ENCODE assay signal across 1 cellular context in the genomic region with DNA sequence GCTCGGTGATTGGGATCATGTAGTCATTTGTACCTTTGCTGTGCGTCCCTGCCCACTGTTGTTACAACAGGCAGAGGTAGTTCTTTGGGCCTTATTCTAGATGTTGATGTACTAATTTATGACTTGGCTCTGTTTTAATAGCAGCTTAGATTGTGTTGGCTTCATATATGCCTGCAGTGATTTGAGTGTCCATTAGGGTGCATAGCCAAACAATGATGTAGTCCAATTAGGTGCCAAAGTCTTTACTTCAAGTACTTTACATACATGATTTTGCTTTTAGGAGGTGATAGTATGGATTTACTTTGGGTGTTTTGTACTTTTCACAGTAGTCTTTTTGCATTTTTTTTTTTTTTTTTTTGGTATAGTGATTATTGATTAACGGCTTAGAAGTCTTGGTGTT.
TF ChIP-seq lines count a peak whose summit lies in the region.

No MANE protein-coding gene starts in this region.

TF ChIP-seq in HEK293, 187 proteins besides CTCF, POLR2A, EP300 and RAD21 (continued from another document and continues in another):
- TF ChIP-seq, protein P1, sequence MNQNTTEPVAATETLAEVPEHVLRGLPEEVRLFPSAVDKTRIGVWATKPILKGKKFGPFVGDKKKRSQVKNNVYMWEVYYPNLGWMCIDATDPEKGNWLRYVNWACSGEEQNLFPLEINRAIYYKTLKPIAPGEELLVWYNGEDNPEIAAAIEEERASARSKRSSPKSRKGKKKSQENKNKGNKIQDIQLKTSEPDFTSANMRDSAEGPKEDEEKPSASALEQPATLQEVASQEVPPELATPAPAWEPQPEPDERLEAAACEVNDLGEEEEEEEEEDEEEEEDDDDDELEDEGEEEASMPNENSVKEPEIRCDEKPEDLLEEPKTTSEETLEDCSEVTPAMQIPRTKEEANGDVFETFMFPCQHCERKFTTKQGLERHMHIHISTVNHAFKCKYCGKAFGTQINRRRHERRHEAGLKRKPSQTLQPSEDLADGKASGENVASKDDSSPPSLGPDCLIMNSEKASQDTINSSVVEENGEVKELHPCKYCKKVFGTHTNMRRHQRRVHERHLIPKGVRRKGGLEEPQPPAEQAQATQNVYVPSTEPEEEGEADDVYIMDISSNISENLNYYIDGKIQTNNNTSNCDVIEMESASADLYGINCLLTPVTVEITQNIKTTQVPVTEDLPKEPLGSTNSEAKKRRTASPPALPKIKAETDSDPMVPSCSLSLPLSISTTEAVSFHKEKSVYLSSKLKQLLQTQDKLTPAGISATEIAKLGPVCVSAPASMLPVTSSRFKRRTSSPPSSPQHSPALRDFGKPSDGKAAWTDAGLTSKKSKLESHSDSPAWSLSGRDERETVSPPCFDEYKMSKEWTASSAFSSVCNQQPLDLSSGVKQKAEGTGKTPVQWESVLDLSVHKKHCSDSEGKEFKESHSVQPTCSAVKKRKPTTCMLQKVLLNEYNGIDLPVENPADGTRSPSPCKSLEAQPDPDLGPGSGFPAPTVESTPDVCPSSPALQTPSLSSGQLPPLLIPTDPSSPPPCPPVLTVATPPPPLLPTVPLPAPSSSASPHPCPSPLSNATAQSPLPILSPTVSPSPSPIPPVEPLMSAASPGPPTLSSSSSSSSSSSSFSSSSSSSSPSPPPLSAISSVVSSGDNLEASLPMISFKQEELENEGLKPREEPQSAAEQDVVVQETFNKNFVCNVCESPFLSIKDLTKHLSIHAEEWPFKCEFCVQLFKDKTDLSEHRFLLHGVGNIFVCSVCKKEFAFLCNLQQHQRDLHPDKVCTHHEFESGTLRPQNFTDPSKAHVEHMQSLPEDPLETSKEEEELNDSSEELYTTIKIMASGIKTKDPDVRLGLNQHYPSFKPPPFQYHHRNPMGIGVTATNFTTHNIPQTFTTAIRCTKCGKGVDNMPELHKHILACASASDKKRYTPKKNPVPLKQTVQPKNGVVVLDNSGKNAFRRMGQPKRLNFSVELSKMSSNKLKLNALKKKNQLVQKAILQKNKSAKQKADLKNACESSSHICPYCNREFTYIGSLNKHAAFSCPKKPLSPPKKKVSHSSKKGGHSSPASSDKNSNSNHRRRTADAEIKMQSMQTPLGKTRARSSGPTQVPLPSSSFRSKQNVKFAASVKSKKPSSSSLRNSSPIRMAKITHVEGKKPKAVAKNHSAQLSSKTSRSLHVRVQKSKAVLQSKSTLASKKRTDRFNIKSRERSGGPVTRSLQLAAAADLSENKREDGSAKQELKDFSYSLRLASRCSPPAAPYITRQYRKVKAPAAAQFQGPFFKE (tag by site-specific recombination; IDR thresholded peaks at IDR 0.05; ENCODE audit: borderline replicate concordance), result no peak
- TF ChIP-seq YY2 (tag by site-specific recombination; IDR thresholded peaks at IDR 0.05) (no peak), ZNF830 (tag by site-specific recombination; IDR thresholded peaks at IDR 0.05; ENCODE audit: low read depth) (no peak), ZNF596 (tag by site-specific recombination; IDR thresholded peaks at IDR 0.05) (no peak), ZNF138 (tag by site-specific recombination; IDR thresholded peaks at IDR 0.05; ENCODE audit: borderline replicate concordance) (no peak), ZNF792 (tag by site-specific recombination; IDR thresholded peaks at IDR 0.05) (no peak), BCL11A (tag by site-specific recombination; IDR thresholded peaks at IDR 0.05; ENCODE audit: low read depth) (peak; percentile 64; the same call in 1 of the 2 replicates), ZNF311 (tag by site-specific recombination; IDR thresholded peaks at IDR 0.05; ENCODE audit: borderline replicate concordance) (no peak), ZNF768 (tag by site-specific recombination; IDR thresholded peaks at IDR 0.05) (no peak), ZNF555 (tag by site-specific recombination; conservative IDR thresholded peaks at IDR 0.05) (no peak), ZNF416 (tag by site-specific recombination; IDR thresholded peaks at IDR 0.05) (no peak), ZNF530 (tag by site-specific recombination; IDR thresholded peaks at IDR 0.05; ENCODE audit: low read depth) (no peak), ZNF843 (tag by site-specific recombination; IDR thresholded peaks at IDR 0.05) (peak; percentile 82), ZNF223 (tag by site-specific recombination; IDR thresholded peaks at IDR 0.05) (no peak), ZBTB7A (tag by site-specific recombination; IDR thresholded peaks at IDR 0.05; ENCODE audit: low read depth) (no peak), ZNF202 (tag by site-specific recombination; IDR thresholded peaks at IDR 0.05; ENCODE audit: borderline replicate concordance) (no peak), ZNF560 (tag by site-specific recombination; IDR thresholded peaks at IDR 0.05; ENCODE audit: borderline replicate concordance) (no peak), ZNF561 (tag by site-specific recombination; IDR thresholded peaks at IDR 0.05; ENCODE audit: borderline replicate concordance) (no peak), ZNF112 (tag by site-specific recombination; IDR thresholded peaks at IDR 0.05) (no peak), ZNF24 (tag by site-specific recombination; IDR thresholded peaks at IDR 0.05) (peak; percentile 50; the same call in 1 of the 2 replicates), ZNF132 (tag by site-specific recombination; IDR thresholded peaks at IDR 0.05; ENCODE audit: borderline replicate concordance) (no peak), ZNF184 (tag by site-specific recombination; IDR thresholded peaks at IDR 0.05) (no peak), MZF1 (tag by site-specific recombination; IDR thresholded peaks at IDR 0.05; ENCODE audit: borderline replicate concordance) (no peak), ZNF133 (tag by site-specific recombination; IDR thresholded peaks at IDR 0.05) (no peak), ZNF394 (tag by site-specific recombination; IDR thresholded peaks at IDR 0.05; ENCODE audit: borderline replicate concordance) (no peak), ZNF585B (tag by site-specific recombination; IDR thresholded peaks at IDR 0.05) (no peak), ZNF521 (tag by site-specific recombination; IDR thresholded peaks at IDR 0.05) (no peak), ZNF19 (tag by site-specific recombination; IDR thresholded peaks at IDR 0.05; ENCODE audit: low read depth) (no peak), ZNF423 (tag by site-specific recombination; IDR thresholded peaks at IDR 0.05) (no peak), ZNF266 (tag by site-specific recombination; IDR thresholded peaks at IDR 0.05; ENCODE audit: low read depth) (no peak), ZNF248 (tag by site-specific recombination; IDR thresholded peaks at IDR 0.05) (no peak), KLF16 (tag by site-specific recombination; IDR thresholded peaks at IDR 0.05) (no peak), ZNF354C (tag by site-specific recombination; IDR thresholded peaks at IDR 0.05; ENCODE audit: borderline replicate concordance, low read depth) (no peak), ZNF302 (tag by site-specific recombination; IDR thresholded peaks at IDR 0.05; ENCODE audit: low read depth) (no peak), MEIS1 (CRISPR knock-in tag; IDR thresholded peaks at IDR 0.05; ENCODE audit: borderline replicate concordance) (no peak), ZNF426 (tag by site-specific recombination; IDR thresholded peaks at IDR 0.05) (no peak), GLI4 (tag by site-specific recombination; IDR thresholded peaks at IDR 0.05) (no peak), OSR2 (tag by site-specific recombination; IDR thresholded peaks at IDR 0.05) (peak; percentile 83; the same call in 1 of the 2 replicates), ZNF146 (tag by site-specific recombination; IDR thresholded peaks at IDR 0.05) (no peak), ZNF335 (tag by site-specific recombination; conservative IDR thresholded peaks at IDR 0.05) (peak; percentile 35), ZNF214 (tag by site-specific recombination; IDR thresholded peaks at IDR 0.05; ENCODE audit: borderline replicate concordance) (no peak), ZFP3 (tag by site-specific recombination; IDR thresholded peaks at IDR 0.05; ENCODE audit: low read depth) (no peak), ZNF221 (tag by site-specific recombination; IDR thresholded peaks at IDR 0.05; ENCODE audit: borderline replicate concordance) (no peak)
- TF ChIP-seq, protein P2, sequence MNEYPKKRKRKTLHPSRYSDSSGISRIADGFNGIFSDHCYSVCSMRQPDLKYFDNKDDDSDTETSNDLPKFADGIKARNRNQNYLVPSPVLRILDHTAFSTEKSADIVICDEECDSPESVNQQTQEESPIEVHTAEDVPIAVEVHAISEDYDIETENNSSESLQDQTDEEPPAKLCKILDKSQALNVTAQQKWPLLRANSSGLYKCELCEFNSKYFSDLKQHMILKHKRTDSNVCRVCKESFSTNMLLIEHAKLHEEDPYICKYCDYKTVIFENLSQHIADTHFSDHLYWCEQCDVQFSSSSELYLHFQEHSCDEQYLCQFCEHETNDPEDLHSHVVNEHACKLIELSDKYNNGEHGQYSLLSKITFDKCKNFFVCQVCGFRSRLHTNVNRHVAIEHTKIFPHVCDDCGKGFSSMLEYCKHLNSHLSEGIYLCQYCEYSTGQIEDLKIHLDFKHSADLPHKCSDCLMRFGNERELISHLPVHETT (tag by site-specific recombination; IDR thresholded peaks at IDR 0.05), result 0 out of 2 replicates have a peak, but pooled peaks have one; percentile 53
- TF ChIP-seq, protein P3, sequence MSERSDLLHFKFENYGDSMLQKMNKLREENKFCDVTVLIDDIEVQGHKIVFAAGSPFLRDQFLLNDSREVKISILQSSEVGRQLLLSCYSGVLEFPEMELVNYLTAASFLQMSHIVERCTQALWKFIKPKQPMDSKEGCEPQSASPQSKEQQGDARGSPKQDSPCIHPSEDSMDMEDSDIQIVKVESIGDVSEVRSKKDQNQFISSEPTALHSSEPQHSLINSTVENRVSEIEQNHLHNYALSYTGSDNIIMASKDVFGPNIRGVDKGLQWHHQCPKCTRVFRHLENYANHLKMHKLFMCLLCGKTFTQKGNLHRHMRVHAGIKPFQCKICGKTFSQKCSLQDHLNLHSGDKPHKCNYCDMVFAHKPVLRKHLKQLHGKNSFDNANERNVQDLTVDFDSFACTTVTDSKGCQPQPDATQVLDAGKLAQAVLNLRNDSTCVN (tag by site-specific recombination; optimal IDR thresholded peaks at IDR 0.05), result no peak
- TF ChIP-seq, protein P4, sequence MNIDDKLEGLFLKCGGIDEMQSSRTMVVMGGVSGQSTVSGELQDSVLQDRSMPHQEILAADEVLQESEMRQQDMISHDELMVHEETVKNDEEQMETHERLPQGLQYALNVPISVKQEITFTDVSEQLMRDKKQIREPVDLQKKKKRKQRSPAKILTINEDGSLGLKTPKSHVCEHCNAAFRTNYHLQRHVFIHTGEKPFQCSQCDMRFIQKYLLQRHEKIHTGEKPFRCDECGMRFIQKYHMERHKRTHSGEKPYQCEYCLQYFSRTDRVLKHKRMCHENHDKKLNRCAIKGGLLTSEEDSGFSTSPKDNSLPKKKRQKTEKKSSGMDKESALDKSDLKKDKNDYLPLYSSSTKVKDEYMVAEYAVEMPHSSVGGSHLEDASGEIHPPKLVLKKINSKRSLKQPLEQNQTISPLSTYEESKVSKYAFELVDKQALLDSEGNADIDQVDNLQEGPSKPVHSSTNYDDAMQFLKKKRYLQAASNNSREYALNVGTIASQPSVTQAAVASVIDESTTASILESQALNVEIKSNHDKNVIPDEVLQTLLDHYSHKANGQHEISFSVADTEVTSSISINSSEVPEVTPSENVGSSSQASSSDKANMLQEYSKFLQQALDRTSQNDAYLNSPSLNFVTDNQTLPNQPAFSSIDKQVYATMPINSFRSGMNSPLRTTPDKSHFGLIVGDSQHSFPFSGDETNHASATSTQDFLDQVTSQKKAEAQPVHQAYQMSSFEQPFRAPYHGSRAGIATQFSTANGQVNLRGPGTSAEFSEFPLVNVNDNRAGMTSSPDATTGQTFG (tag by site-specific recombination; IDR thresholded peaks at IDR 0.05; ENCODE audit: borderline replicate concordance), result no peak
- TF ChIP-seq, protein P5, sequence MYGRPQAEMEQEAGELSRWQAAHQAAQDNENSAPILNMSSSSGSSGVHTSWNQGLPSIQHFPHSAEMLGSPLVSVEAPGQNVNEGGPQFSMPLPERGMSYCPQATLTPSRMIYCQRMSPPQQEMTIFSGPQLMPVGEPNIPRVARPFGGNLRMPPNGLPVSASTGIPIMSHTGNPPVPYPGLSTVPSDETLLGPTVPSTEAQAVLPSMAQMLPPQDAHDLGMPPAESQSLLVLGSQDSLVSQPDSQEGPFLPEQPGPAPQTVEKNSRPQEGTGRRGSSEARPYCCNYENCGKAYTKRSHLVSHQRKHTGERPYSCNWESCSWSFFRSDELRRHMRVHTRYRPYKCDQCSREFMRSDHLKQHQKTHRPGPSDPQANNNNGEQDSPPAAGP (tag by site-specific recombination; IDR thresholded peaks at IDR 0.05), result no peak
- TF ChIP-seq, protein P6, sequence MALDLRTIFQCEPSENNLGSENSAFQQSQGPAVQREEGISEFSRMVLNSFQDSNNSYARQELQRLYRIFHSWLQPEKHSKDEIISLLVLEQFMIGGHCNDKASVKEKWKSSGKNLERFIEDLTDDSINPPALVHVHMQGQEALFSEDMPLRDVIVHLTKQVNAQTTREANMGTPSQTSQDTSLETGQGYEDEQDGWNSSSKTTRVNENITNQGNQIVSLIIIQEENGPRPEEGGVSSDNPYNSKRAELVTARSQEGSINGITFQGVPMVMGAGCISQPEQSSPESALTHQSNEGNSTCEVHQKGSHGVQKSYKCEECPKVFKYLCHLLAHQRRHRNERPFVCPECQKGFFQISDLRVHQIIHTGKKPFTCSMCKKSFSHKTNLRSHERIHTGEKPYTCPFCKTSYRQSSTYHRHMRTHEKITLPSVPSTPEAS (tag by site-specific recombination; IDR thresholded peaks at IDR 0.05), result no peak
- TF ChIP-seq, protein P7, sequence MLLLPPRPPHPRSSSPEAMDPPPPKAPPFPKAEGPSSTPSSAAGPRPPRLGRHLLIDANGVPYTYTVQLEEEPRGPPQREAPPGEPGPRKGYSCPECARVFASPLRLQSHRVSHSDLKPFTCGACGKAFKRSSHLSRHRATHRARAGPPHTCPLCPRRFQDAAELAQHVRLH (tag by site-specific recombination; IDR thresholded peaks at IDR 0.05), result no peak
- TF ChIP-seq, protein P8, sequence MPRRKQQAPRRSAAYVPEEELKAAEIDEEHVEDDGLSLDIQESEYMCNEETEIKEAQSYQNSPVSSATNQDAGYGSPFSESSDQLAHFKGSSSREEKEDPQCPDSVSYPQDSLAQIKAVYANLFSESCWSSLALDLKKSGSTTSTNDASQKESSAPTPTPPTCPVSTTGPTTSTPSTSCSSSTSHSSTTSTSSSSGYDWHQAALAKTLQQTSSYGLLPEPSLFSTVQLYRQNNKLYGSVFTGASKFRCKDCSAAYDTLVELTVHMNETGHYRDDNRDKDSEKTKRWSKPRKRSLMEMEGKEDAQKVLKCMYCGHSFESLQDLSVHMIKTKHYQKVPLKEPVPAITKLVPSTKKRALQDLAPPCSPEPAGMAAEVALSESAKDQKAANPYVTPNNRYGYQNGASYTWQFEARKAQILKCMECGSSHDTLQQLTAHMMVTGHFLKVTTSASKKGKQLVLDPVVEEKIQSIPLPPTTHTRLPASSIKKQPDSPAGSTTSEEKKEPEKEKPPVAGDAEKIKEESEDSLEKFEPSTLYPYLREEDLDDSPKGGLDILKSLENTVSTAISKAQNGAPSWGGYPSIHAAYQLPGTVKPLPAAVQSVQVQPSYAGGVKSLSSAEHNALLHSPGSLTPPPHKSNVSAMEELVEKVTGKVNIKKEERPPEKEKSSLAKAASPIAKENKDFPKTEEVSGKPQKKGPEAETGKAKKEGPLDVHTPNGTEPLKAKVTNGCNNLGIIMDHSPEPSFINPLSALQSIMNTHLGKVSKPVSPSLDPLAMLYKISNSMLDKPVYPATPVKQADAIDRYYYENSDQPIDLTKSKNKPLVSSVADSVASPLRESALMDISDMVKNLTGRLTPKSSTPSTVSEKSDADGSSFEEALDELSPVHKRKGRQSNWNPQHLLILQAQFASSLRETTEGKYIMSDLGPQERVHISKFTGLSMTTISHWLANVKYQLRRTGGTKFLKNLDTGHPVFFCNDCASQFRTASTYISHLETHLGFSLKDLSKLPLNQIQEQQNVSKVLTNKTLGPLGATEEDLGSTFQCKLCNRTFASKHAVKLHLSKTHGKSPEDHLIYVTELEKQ (tag by site-specific recombination; IDR thresholded peaks at IDR 0.05; ENCODE audit: borderline replicate concordance), result 0 out of 2 replicates have a peak, but pooled peaks have one; percentile 44
